1 cellular context compared by ENCODE assay signal in the genomic region with DNA sequence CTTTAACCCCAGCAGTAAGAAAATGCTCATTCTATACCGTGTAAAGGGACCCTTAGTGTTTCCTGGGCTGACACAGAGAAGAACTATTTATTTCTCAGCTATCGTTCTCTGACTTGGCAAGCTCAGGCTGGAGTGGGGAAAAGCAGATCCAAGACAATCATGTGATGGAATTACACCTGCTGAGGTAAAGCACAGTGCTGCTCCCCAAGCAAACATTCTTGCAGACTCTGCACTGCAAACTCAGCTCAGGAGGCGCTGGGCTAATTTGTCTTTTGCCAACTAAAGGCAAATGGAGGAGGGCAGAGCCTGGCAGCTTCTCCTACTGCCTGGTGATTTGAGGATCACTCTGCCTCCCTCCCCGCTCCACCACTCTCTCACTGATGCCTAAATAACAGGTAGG.
TF ChIP-seq lines count a peak whose summit lies in the region.

No MANE protein-coding gene starts in this region.

TF ChIP-seq in GM23338, 12 proteins besides CTCF, POLR2A, EP300 and RAD21:
- no peak for TF ChIP-seq EZH2phosphoT487 (IDR thresholded peaks at IDR 0.05; ENCODE audit: unreplicated experiment)
- TF ChIP-seq, protein P1, sequence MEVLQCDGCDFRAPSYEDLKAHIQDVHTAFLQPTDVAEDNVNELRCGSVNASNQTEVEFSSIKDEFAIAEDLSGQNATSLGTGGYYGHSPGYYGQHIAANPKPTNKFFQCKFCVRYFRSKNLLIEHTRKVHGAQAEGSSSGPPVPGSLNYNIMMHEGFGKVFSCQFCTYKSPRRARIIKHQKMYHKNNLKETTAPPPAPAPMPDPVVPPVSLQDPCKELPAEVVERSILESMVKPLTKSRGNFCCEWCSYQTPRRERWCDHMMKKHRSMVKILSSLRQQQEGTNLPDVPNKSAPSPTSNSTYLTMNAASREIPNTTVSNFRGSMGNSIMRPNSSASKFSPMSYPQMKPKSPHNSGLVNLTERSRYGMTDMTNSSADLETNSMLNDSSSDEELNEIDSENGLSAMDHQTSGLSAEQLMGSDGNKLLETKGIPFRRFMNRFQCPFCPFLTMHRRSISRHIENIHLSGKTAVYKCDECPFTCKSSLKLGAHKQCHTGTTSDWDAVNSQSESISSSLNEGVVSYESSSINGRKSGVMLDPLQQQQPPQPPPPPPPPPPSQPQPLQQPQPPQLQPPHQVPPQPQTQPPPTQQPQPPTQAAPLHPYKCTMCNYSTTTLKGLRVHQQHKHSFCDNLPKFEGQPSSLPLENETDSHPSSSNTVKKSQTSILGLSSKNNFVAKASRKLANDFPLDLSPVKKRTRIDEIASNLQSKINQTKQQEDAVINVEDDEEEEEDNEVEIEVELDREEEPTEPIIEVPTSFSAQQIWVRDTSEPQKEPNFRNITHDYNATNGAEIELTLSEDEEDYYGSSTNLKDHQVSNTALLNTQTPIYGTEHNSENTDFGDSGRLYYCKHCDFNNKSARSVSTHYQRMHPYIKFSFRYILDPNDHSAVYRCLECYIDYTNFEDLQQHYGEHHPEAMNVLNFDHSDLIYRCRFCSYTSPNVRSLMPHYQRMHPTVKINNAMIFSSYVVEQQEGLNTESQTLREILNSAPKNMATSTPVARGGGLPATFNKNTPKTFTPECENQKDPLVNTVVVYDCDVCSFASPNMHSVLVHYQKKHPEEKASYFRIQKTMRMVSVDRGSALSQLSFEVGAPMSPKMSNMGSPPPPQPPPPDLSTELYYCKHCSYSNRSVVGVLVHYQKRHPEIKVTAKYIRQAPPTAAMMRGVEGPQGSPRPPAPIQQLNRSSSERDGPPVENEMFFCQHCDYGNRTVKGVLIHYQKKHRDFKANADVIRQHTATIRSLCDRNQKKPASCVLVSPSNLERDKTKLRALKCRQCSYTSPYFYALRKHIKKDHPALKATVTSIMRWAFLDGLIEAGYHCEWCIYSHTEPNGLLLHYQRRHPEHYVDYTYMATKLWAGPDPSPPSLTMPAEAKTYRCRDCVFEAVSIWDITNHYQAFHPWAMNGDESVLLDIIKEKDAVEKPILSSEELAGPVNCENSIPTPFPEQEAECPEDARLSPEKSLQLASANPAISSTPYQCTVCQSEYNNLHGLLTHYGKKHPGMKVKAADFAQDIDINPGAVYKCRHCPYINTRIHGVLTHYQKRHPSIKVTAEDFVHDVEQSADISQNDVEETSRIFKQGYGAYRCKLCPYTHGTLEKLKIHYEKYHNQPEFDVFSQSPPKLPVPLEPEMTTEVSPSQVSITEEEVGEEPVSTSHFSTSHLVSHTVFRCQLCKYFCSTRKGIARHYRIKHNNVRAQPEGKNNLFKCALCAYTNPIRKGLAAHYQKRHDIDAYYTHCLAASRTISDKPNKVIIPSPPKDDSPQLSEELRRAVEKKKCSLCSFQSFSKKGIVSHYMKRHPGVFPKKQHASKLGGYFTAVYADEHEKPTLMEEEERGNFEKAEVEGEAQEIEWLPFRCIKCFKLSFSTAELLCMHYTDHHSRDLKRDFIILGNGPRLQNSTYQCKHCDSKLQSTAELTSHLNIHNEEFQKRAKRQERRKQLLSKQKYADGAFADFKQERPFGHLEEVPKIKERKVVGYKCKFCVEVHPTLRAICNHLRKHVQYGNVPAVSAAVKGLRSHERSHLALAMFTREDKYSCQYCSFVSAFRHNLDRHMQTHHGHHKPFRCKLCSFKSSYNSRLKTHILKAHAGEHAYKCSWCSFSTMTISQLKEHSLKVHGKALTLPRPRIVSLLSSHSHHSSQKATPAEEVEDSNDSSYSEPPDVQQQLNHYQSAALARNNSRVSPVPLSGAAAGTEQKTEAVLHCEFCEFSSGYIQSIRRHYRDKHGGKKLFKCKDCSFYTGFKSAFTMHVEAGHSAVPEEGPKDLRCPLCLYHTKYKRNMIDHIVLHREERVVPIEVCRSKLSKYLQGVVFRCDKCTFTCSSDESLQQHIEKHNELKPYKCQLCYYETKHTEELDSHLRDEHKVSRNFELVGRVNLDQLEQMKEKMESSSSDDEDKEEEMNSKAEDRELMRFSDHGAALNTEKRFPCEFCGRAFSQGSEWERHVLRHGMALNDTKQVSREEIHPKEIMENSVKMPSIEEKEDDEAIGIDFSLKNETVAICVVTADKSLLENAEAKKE (CRISPR knock-in tag; IDR thresholded peaks at IDR 0.05), result no peak
- TF ChIP-seq, protein P2, sequence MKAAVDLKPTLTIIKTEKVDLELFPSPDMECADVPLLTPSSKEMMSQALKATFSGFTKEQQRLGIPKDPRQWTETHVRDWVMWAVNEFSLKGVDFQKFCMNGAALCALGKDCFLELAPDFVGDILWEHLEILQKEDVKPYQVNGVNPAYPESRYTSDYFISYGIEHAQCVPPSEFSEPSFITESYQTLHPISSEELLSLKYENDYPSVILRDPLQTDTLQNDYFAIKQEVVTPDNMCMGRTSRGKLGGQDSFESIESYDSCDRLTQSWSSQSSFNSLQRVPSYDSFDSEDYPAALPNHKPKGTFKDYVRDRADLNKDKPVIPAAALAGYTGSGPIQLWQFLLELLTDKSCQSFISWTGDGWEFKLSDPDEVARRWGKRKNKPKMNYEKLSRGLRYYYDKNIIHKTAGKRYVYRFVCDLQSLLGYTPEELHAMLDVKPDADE (IDR thresholded peaks at IDR 0.05), result no peak
- TF ChIP-seq STAT1 (IDR thresholded peaks at IDR 0.05; ENCODE audit: unreplicated experiment), result no peak
- TF ChIP-seq ZNF331 (CRISPR knock-in tag; IDR thresholded peaks at IDR 0.05; ENCODE audit: low read depth), result no peak
TF ChIP-seq in GM23338: peak in this region for 0.
